Comparison of ENCODE assay signal across 9 cellular contexts in genomic region chr3:183638092-183638644, GRCh38. TPM values are rescaled to one million over a fixed set of nuclear protein-coding genes. Genes with fewer than 3 reads are reported as not detected.
DNase-seq lines count a peak whose midpoint lies in the region; ATAC-seq, FAIRE-seq and TF ChIP-seq lines count a peak whose summit lies in the region.
"Had no signal": no experiment of that assay in that cellular context is flagged by ENCODE, and none has a peak within 500 bp of the region (broad histone marks: within the 10 kb centered on the region; RNA-seq: fewer than 3 reads in every experiment).

No MANE protein-coding gene starts in this region.

- H3K27me3 ChIP-seq in adipocyte (replicated peaks; ENCODE audit: control insufficient read depth, insufficient read depth, low read length) = no peaks in the 10 kb centered on the region
- no peaks in the 10 kb centered on the region for H3K27me3 ChIP-seq in naive thymus-derived CD4-positive, alpha-beta T cell (ENCODE audit: control insufficient read depth in 2 of 2, insufficient read depth in 2 of 2, low read length in 2 of 2)
- H3K27me3 ChIP-seq in SJCRH30 = no peaks in the 10 kb centered on the region

- no peaks in the 10 kb centered on the region for H3K9me3 Mint-ChIP-seq in naive thymus-derived CD4-positive, alpha-beta T cell

- H3K27ac ChIP-seq in naive thymus-derived CD4-positive, alpha-beta T cell (ENCODE audit: low read depth, low read length) = peak overlapping the region; percentile 91
- no peak overlapping the region for H3K27ac ChIP-seq in SJCRH30

- no peak for TF ChIP-seq POLR2A in H54 (IDR thresholded peaks at IDR 0.05; ENCODE audit: low read depth, low read length)

- no peak overlapping the region for H3K9ac ChIP-seq in adipocyte (ENCODE audit: low read length)

- H3K27me3 Mint-ChIP-seq in naive thymus-derived CD4-positive, alpha-beta T cell = no peaks in the 10 kb centered on the region

- peaks cover 0 to 14% (median 6%) of the 10 kb centered on the region in 5 donors for H3K36me3 Mint-ChIP-seq in naive thymus-derived CD4-positive, alpha-beta T cell

- peak overlapping the region in 8 of 9 donors; percentile 62 to 98 (median 90) for H3K27ac Mint-ChIP-seq in naive thymus-derived CD4-positive, alpha-beta T cell

- H3K36me3 ChIP-seq in adipocyte (ENCODE audit: control insufficient read depth, insufficient read depth, low read length, severe bottlenecking) = no peaks in the 10 kb centered on the region
- peaks cover 0 to 9% (median 0%) of the 10 kb centered on the region in 3 experiments for H3K36me3 ChIP-seq in naive thymus-derived CD4-positive, alpha-beta T cell (ENCODE audit: control insufficient read depth in 2 of 3, insufficient read depth in 3 of 3, low read length in 3 of 3)
- no peaks in the 10 kb centered on the region for H3K36me3 ChIP-seq in SJCRH30

- H3K4me1 ChIP-seq in adipocyte (ENCODE audit: control insufficient read depth, insufficient read depth, low read length) (peaks cover 9% of the 10 kb centered on the region), SJCRH30 (peaks cover 3% of the 10 kb centered on the region)
- peaks cover 15 to 29% of the 10 kb centered on the region in 2 donors for H3K4me1 ChIP-seq in naive thymus-derived CD4-positive, alpha-beta T cell (ENCODE audit: control insufficient read depth in 2 of 2, insufficient read depth in 2 of 2, low read length in 2 of 2)

- POLR2A ChIA-PET in naive thymus-derived CD4-positive, alpha-beta T cell (lab: Charles Lee) = interaction anchor here (1.3 to 4.5 kb wide), 4 partner anchors 12 to 59 kb away, joined by 3 to 41 read pairs (median 16); partner anchors contain the start of gene YEATS2

- peak overlapping the region in 9 of 10 donors; percentile 33 to 96 (median 92) for H3K4me3 Mint-ChIP-seq in naive thymus-derived CD4-positive, alpha-beta T cell

- H3K4me3 ChIP-seq in adipocyte (ENCODE audit: low read length) (no peak overlapping the region), SJCRH30 (no peak overlapping the region)
- no peak overlapping the region for H3K4me3 ChIP-seq in naive thymus-derived CD4-positive, alpha-beta T cell (ENCODE audit: low read length)

- peak; percentile 33 for FAIRE-seq in H54 (lab: Jason Lieb, UNC)

- H3K4me1 Mint-ChIP-seq in naive thymus-derived CD4-positive, alpha-beta T cell = peaks cover 25 to 62% (median 42%) of the 10 kb centered on the region in 7 donors

- CTCF ChIA-PET in naive thymus-derived CD4-positive, alpha-beta T cell (lab: Charles Lee) = no interaction called here

- H3K9me3 ChIP-seq in adipocyte (ENCODE audit: control insufficient read depth, low read length) (no peaks in the 10 kb centered on the region), SJCRH30 (replicated peaks) (no peaks in the 10 kb centered on the region)
- no peaks in the 10 kb centered on the region for H3K9me3 ChIP-seq in naive thymus-derived CD4-positive, alpha-beta T cell (ENCODE audit: control insufficient read depth in 2 of 3, low read length in 3 of 3)

- DNase-seq in CD1c-positive myeloid dendritic cell (ENCODE audit: extremely low spot score) = peak; percentile 32
- DNase-seq in H54 (ENCODE audit: insufficient read length, low spot score) = no peak
- DNase-seq in adipocyte (ENCODE audit: low read depth) = peak; percentile 39
- peak in 1 of 9 donors; percentile 9 for DNase-seq in naive thymus-derived CD4-positive, alpha-beta T cell
- DNase-seq in SKM-1 treated with dmso at 0.1 percent for 144 hours (lab: John Stamatoyannopoulos, UW; ENCODE audit: unreplicated experiment) = no peak
- DNase-seq in SJCRH30 = no peak
- DNase-seq in SK-N-DZ (ENCODE audit: low spot score) = no peak
- DNase-seq in stimulated activated CD4-positive, alpha-beta T cell treated with anti-CD3 and anti-CD28 coated beads, Interleukin-12 subunit alpha, Interleukin-12 subunit beta, amount 100 ng/mL, for 4 hours = no peak
- DNase-seq: HCEC 1CT had no signal

- intact Hi-C loops in naive thymus-derived CD4-positive, alpha-beta T cell (cut with micrococcal nuclease) = loop anchor here (5.0 to 10.0 kb wide), 11 partner anchors 211 to 1177 kb away; partner anchors contain the start of genes VPS8 (in 2 of the 2), ABCC5 (in 1 of the 2), AP2M1 (in 1 of the 2) and ATP11B (in 1 of the 2)

- ATAC-seq in naive thymus-derived CD4-positive, alpha-beta T cell = no peak

RNA-seq across cellular contexts. Expression of gene KLHL24, which starts 2.7 kb away (rescaled TPM):
- 100 to 1,000 TPM in 4 of 5 experiments, 10 to 100 TPM in 1; 25.3 to 161 (median 129) TPM for total RNA-seq in naive thymus-derived CD4-positive, alpha-beta T cell
- polyA plus RNA-seq in naive thymus-derived CD4-positive, alpha-beta T cell = 10 to 100 TPM; 57.8 to 59.6 TPM
- 9.5 and 14.0 TPM in 2 replicates for total RNA-seq in SJCRH30 (2014; rRNA removed; shearing (Covaris generic))
- 62.7 and 96.6 TPM in 2 replicates for polyA plus RNA-seq in SK-N-DZ (2014; cell fraction: cytosol; rRNA removed)
- polyA plus RNA-seq in SK-N-DZ (2014; cell fraction: nucleus; rRNA removed) = 33.1 and 48.8 TPM in 2 replicates

RNA-seq across cellular contexts. Expression of gene YEATS2, which starts 59.4 kb away (rescaled TPM):
- total RNA-seq in naive thymus-derived CD4-positive, alpha-beta T cell = 10 to 100 TPM; 20.6 to 61.4 (median 21.9) TPM
- 1 to 10 TPM; 5.5 to 7.7 TPM for polyA plus RNA-seq in naive thymus-derived CD4-positive, alpha-beta T cell
- 38.1 and 38.3 TPM in 2 replicates for total RNA-seq in SJCRH30 (2014; rRNA removed; shearing (Covaris generic))
- polyA plus RNA-seq in SK-N-DZ (2014; cell fraction: cytosol; rRNA removed) = 50.2 and 63.6 TPM in 2 replicates
- polyA plus RNA-seq in SK-N-DZ (2014; cell fraction: nucleus; rRNA removed) = 60.2 and 75.8 TPM in 2 replicates

Comparison
In these comparisons a context has a peak if more than half of its experiments do, and no peak if none do; other contexts are left out.
1. DNase-seq: peak in CD1c-positive myeloid dendritic cell (single experiment) and adipocyte (single experiment); none in H54 (single experiment), SKM-1 treated with dmso at 0.1 percent for 144 hours (single experiment), SJCRH30 (0 of 2), SK-N-DZ (single experiment) and stimulated activated CD4-positive, alpha-beta T cell treated with anti-CD3 and anti-CD28 coated beads, Interleukin-12 subunit alpha, Interleukin-12 subunit beta, amount 100 ng/mL, for 4 hours (single experiment).